In the genomic region with DNA sequence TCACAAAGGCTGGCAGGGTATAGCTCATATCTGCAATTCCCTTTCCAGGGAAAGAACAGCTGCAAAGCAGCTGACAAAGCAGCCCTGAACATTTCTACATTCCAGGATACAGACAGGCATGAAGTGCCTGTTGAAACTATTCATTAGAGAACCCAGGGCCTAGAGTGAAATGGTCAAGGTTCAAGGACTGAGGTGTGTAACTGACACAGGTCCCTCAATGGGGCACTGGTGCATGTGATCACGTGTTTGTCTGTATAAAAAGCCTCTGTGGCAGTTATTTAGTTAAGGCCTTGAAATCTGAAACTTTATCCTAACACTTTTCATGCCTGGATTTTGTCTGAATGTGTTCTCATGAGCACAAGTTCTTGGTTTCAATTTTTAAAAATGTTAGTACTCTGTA, we compare ENCODE assay signal across 9 cellular contexts. TPM values are rescaled to one million over a fixed set of nuclear protein-coding genes. Genes with fewer than 3 reads are reported as not detected.
DNase-seq lines count a peak whose midpoint lies in the region; ATAC-seq, FAIRE-seq and TF ChIP-seq lines count a peak whose summit lies in the region.
"Had no signal": no experiment of that assay in that cellular context is flagged by ENCODE, and none has a peak within 500 bp of the region (broad histone marks: within the 10 kb centered on the region; RNA-seq: fewer than 3 reads in every experiment).

No MANE protein-coding gene starts in this region.

- no peak overlapping the region for H3K4me3 ChIP-seq in astrocyte of the spinal cord (ENCODE audit: low read depth, low read length)
- H3K4me3 ChIP-seq in kidney (ENCODE audit: low read length in 2 of 2) = no peak overlapping the region
- H3K4me3 ChIP-seq in skeletal muscle tissue (ENCODE audit: low read length in 3 of 3) = no peak overlapping the region

- in situ Hi-C loops in astrocyte of the spinal cord (cut with HindIII; ENCODE audit: low sequenced_read_pairs) = no loop called here

- H3K9me3 ChIP-seq in kidney (ENCODE audit: control insufficient read depth in 1 of 2, low read length in 2 of 2) = no peaks in the 10 kb centered on the region
- H3K9me3 ChIP-seq in skeletal muscle tissue (ENCODE audit: control insufficient read depth in 3 of 3, low read length in 3 of 3) = no peaks in the 10 kb centered on the region

- H3K9ac ChIP-seq in kidney (ENCODE audit: low read length in 2 of 2) (no peak overlapping the region), skeletal muscle tissue (ENCODE audit: low read depth in 1 of 3, low read length in 3 of 3) (peak overlapping the region in 1 of 3 donors; percentile 11)

- ATAC-seq in GM21360 (IDR thresholded peaks at IDR 0.05; ENCODE audit: unreplicated experiment) = no peak

- H3K4me1 ChIP-seq in kidney (ENCODE audit: control insufficient read depth in 1 of 2, insufficient read depth in 1 of 2, low read depth in 1 of 2, low read length in 2 of 2) = peaks cover 36 to 37% of the 10 kb centered on the region in 2 donors
- H3K4me1 ChIP-seq in skeletal muscle tissue (ENCODE audit: control insufficient read depth in 3 of 3, insufficient read depth in 3 of 3, low read length in 3 of 3) = peaks cover 59 to 68% (median 67%) of the 10 kb centered on the region in 3 donors

- DNase-seq in HuH-7.5 (ENCODE audit: low spot score) (peak; percentile 74), astrocyte of the spinal cord (ENCODE audit: low read depth, low spot score) (peak; percentile 68), kidney (no peak), NCI-H345 treated with DMSO at 0.1 percent for 48 hours (lab: John Stamatoyannopoulos, UW; ENCODE audit: unreplicated experiment) (no peak), GM19239 (ENCODE audit: insufficient read length, low spot score) (no peak)
- DNase-seq: cerebellar nuclear complex, WERI-Rb-1 had no signal

- TF ChIP-seq CTCF in astrocyte of the spinal cord (IDR thresholded peaks at IDR 0.05; ENCODE audit: low read depth, low read length) (no peak), kidney (IDR thresholded peaks at IDR 0.05; ENCODE audit: borderline replicate concordance, extremely low read depth, insufficient read depth) (no peak)

- H3K36me3 ChIP-seq in kidney (ENCODE audit: control insufficient read depth in 1 of 2, insufficient read depth in 2 of 2, low read length in 2 of 2) (peaks cover 11 to 14% of the 10 kb centered on the region in 2 donors), skeletal muscle tissue (ENCODE audit: control insufficient read depth in 3 of 3, insufficient read depth in 3 of 3, low read length in 3 of 3) (peaks cover 30 to 51% (median 51%) of the 10 kb centered on the region in 3 donors)

- H3K27ac ChIP-seq in kidney (ENCODE audit: low read depth in 2 of 2, low read length in 2 of 2) (peak overlapping the region; percentile 30 to 57), skeletal muscle tissue (ENCODE audit: low read depth, low read length) (peak overlapping the region; percentile 34)
- H3K27ac ChIP-seq: WERI-Rb-1 had no signal

- peak; percentile 52 for FAIRE-seq in kidney (lab: Jason Lieb, UNC)
- FAIRE-seq in GM19239 (lab: Jason Lieb, UNC) = no peak

- intact Hi-C loops in kidney (cut with DNase I) = no loop called here

- no peaks in the 10 kb centered on the region for H3K27me3 ChIP-seq in skeletal muscle tissue (ENCODE audit: control insufficient read depth in 3 of 3, insufficient read depth in 3 of 3, low read length in 3 of 3)

RNA-seq across cellular contexts. Expression of a gene that starts 47.1 kb away (rescaled TPM):
- total RNA-seq in kidney = 46.2 TPM
- 10.4 TPM for polyA plus RNA-seq in kidney (ENCODE audit: insufficient read depth, low read depth, low replicate concordance)
- total RNA-seq in skeletal muscle tissue = 37.6 TPM

RNA-seq across cellular contexts. Expression of a gene that starts 49.0 kb away (rescaled TPM):
- 16.2 TPM for total RNA-seq in kidney
- 6.0 TPM for polyA plus RNA-seq in kidney (ENCODE audit: insufficient read depth, low read depth, low replicate concordance)
- 3.7 TPM for total RNA-seq in skeletal muscle tissue

RNA-seq across cellular contexts. Expression of a gene that starts 50.1 kb away (rescaled TPM):
- total RNA-seq in kidney (68.0 TPM), skeletal muscle tissue (52.2 TPM)
- polyA plus RNA-seq in kidney (ENCODE audit: insufficient read depth, low read depth, low replicate concordance) = 23.2 TPM

Comparison
In these comparisons a context has a peak if more than half of its experiments do, and no peak if none do; other contexts are left out.
1. DNase-seq: peak in HuH-7.5 (single experiment) and astrocyte of the spinal cord (single experiment); none in kidney (single experiment), NCI-H345 treated with DMSO at 0.1 percent for 48 hours (single experiment) and GM19239 (single experiment).